In the genomic region with DNA sequence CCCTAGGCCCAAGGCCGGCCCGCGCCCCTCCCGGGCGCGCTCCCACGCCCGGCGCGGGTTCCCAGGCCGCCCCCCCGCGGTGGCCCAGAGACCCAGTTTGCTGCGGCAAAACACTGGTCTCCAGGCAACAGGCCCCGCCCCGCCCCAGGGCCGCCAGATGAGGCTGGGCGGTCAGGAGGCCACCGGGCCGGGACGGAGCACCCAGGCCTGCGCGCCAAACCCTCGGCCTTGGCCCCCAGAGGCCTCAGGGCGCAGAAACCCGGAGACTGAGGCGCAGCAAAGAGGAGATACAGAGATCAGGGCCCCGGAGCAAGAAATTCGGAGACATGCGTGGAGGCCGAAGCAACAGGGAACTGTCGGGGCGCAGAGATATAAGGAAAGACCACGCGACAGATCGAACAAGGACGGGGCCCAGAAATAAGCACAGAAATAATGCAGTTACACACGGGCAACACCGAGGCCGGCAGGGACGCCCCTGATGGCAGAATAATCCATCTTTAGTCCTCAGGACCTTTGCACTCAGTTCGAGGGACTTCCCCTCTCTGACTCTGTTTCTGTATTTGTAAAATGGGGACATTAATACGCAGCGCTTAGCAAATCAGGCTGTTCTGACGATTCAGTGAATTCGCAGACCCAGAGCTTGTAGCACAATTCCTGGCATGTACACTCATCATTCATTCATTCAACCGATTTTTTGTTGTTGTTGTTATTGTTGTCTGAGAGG, we compare ENCODE assay signal across 8 cellular contexts. TPM values are rescaled to one million over a fixed set of nuclear protein-coding genes. Genes with fewer than 3 reads are reported as not detected.
DNase-seq lines count a peak whose midpoint lies in the region; ATAC-seq, FAIRE-seq and TF ChIP-seq lines count a peak whose summit lies in the region.

No MANE protein-coding gene starts in this region.

- no peaks in the 10 kb centered on the region for H3K36me3 ChIP-seq in small intestine (ENCODE audit: control insufficient read depth in 2 of 2, insufficient read depth in 2 of 2, low read length in 2 of 2)

- H3K4me1 ChIP-seq in small intestine (ENCODE audit: control insufficient read depth in 2 of 2, insufficient read depth in 1 of 2, low read depth in 1 of 2, low read length in 1 of 2): peaks cover 3 to 12% of the 10 kb centered on the region in 2 donors

- H3K36me3 Mint-ChIP-seq in activated B cell treated with CpG ODN at 0.5 μM for 24 hours (ENCODE audit: low read depth): no peaks in the 10 kb centered on the region

- H3K9me3 ChIP-seq in small intestine (ENCODE audit: control insufficient read depth, low read depth): no peaks in the 10 kb centered on the region

- peaks cover 47% of the 10 kb centered on the region for H3K4me1 Mint-ChIP-seq in activated B cell treated with CpG ODN at 0.5 μM for 24 hours

- CTCF ChIA-PET in activated B cell treated with CpG ODN at 0.5 μM for 24 hours (lab: Charles Lee): interaction anchor here (2.7 to 2.8 kb wide), 2 partner anchors 35 to 41 kb away, joined by 11 to 30 read pairs; no protein-coding TSS in a partner anchor

- no peaks in the 10 kb centered on the region for H3K9me3 Mint-ChIP-seq in activated B cell treated with CpG ODN at 0.5 μM for 24 hours

- WGBS in small intestine, 3 donors: 8 to 10% (median 9%) methylated on average over 38 to 47 of the region's 47 CpGs

- ATAC-seq in GM21423 (IDR thresholded peaks at IDR 0.05; ENCODE audit: unreplicated experiment): peak; percentile 41
- peak; percentile 60 for ATAC-seq in activated B cell treated with CpG ODN at 0.5 μM for 24 hours (ENCODE audit: low read depth)

- peak overlapping the region; percentile 77 for H3K4me3 Mint-ChIP-seq in activated B cell treated with CpG ODN at 0.5 μM for 24 hours

- peak overlapping the region in 1 of 2 donors; percentile 28 for H3K4me3 ChIP-seq in small intestine (ENCODE audit: low read depth in 1 of 2, low read length in 2 of 2)

- FAIRE-seq in small intestine (lab: Jason Lieb, UNC): no peak

- POLR2A ChIA-PET in activated B cell treated with CpG ODN at 0.5 μM for 24 hours (lab: Charles Lee): interaction anchor here (1.2 to 1.9 kb wide), 3 partner anchors 25 to 197 kb away, joined by 4 to 7 read pairs (median 7); no protein-coding TSS in a partner anchor

- peak overlapping the region; percentile 87 for H3K27ac Mint-ChIP-seq in activated B cell treated with CpG ODN at 0.5 μM for 24 hours

- H3K27ac ChIP-seq in small intestine (ENCODE audit: low read depth in 1 of 2, low read length in 1 of 2): peak overlapping the region; percentile 28 to 89

- no peaks in the 10 kb centered on the region for H3K27me3 Mint-ChIP-seq in activated B cell treated with CpG ODN at 0.5 μM for 24 hours

- DNase-seq in COLO668 (lab: John Stamatoyannopoulos, UW; ENCODE audit: unreplicated experiment) (peak; percentile 89), NCI-H1105 treated with DMSO at 0.1 percent for 48 hours (lab: John Stamatoyannopoulos, UW) (peak; percentile 51), activated B cell treated with CpG ODN at 0.5 μM for 24 hours (peak; percentile 94), inferior parietal cortex (ENCODE audit: extremely low spot score) (peak; percentile 72), small intestine (peak; percentile 85), KG1 (lab: John Stamatoyannopoulos, UW) (no peak)
- DNase-seq in central memory CD4-positive, alpha-beta T cell: peak; percentile 80

- no peak for TF ChIP-seq CTCF in activated B cell treated with CpG ODN at 0.5 μM for 24 hours (IDR thresholded peaks at IDR 0.05)

- intact Hi-C loops in activated B cell treated with CpG ODN at 0.5 μM for 24 hours (cut with micrococcal nuclease): no loop called here

- H3K27me3 ChIP-seq in small intestine (ENCODE audit: control insufficient read depth in 2 of 2, insufficient read depth in 2 of 2, low read length in 2 of 2): no peaks in the 10 kb centered on the region

RNA-seq across cellular contexts. Expression of a gene that starts 20.8 kb away (rescaled TPM):
- total RNA-seq in activated B cell treated with CpG ODN at 0.5 μM for 24 hours: 69.2 and 71.6 TPM in 2 replicates
- polyA plus RNA-seq in small intestine: 10 to 100 TPM; 30.3 to 42.4 (median 32.7) TPM

RNA-seq across cellular contexts. Expression of a gene that starts 23.3 kb away (rescaled TPM):
- 16.8 and 20.4 TPM in 2 replicates for total RNA-seq in activated B cell treated with CpG ODN at 0.5 μM for 24 hours
- polyA plus RNA-seq in small intestine: 10 to 100 TPM in 1 of 3 donors, 1 to 10 TPM in 1, under 1 TPM in 1; 0.89 to 19.0 (median 2.2) TPM

RNA-seq across cellular contexts. Expression of a gene that starts 38.0 kb away (rescaled TPM):
- total RNA-seq in activated B cell treated with CpG ODN at 0.5 μM for 24 hours: 6.7 and 6.8 TPM in 2 replicates
- polyA plus RNA-seq in small intestine: 1 to 10 TPM in 1 of 3 donors, under 1 TPM in 2; 0.27 to 4.1 (median 0.67) TPM

RNA-seq across cellular contexts. Expression of a gene that starts 39.6 kb away (rescaled TPM):
- total RNA-seq in activated B cell treated with CpG ODN at 0.5 μM for 24 hours: 4.0 and 5.1 TPM in 2 replicates
- 10 to 100 TPM; 17.3 to 30.5 (median 25.3) TPM for polyA plus RNA-seq in small intestine

RNA-seq across cellular contexts. Expression of a gene that starts 52.4 kb away (rescaled TPM):
- 1.2 and 1.5 TPM in 2 replicates for total RNA-seq in activated B cell treated with CpG ODN at 0.5 μM for 24 hours
- 1 to 10 TPM; 1.6 to 9.1 (median 1.9) TPM for polyA plus RNA-seq in small intestine
